In the genomic region with DNA sequence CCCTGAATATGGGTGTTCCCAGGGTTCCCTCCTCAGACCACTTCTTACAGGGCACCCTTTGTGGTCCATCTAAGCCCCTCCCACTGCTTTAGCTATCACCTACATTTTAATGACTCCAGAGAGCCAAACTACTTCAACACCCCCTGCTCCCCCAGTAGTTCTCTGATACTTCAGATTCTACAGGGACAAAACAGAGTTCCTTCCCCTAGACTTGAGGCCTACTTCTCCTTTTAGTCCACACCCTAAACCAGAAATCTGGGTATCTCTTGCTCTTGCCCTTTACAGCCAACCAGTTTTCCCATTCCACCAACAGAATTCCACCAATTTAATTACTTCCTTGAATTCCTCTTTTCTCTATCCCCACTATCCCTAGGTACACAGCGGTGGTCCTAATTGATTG, we compare ENCODE assay signal across 1 cellular context.
TF ChIP-seq lines count a peak whose summit lies in the region.

No MANE protein-coding gene starts in this region.

TF ChIP-seq in IMR-90, 13 proteins besides CTCF, POLR2A, EP300 and RAD21:
- TF ChIP-seq SMC3 (IDR thresholded peaks at IDR 0.05; ENCODE audit: low read depth, low read length) (no peak), MAFK (IDR thresholded peaks at IDR 0.05; ENCODE audit: low read depth, low read length) (no peak), MAZ (IDR thresholded peaks at IDR 0.05; ENCODE audit: borderline replicate concordance, low read depth, low read length) (no peak), RFX5 (IDR thresholded peaks at IDR 0.05; ENCODE audit: low read depth, low read length) (no peak), RCOR1 (IDR thresholded peaks at IDR 0.05; ENCODE audit: insufficient replicate concordance, low read length) (no peak), CHD1 (IDR thresholded peaks at IDR 0.05; ENCODE audit: low read depth, low read length) (no peak), MXI1 (IDR thresholded peaks at IDR 0.05; ENCODE audit: borderline replicate concordance, low read depth, low read length) (no peak), NFE2L2 (IDR thresholded peaks at IDR 0.05; ENCODE audit: low read depth, low read length) (no peak), FOS (IDR thresholded peaks at IDR 0.05; ENCODE audit: low read depth, low read length) (no peak), CEBPB (IDR thresholded peaks at IDR 0.05; ENCODE audit: low read depth, low read length) (no peak), BHLHE40 (IDR thresholded peaks at IDR 0.05; ENCODE audit: low read depth, low read length) (no peak)
- TF ChIP-seq, protein P1, sequence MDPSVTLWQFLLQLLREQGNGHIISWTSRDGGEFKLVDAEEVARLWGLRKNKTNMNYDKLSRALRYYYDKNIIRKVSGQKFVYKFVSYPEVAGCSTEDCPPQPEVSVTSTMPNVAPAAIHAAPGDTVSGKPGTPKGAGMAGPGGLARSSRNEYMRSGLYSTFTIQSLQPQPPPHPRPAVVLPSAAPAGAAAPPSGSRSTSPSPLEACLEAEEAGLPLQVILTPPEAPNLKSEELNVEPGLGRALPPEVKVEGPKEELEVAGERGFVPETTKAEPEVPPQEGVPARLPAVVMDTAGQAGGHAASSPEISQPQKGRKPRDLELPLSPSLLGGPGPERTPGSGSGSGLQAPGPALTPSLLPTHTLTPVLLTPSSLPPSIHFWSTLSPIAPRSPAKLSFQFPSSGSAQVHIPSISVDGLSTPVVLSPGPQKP (IDR thresholded peaks at IDR 0.05; ENCODE audit: borderline replicate concordance, low read depth, low read length): no peak
- TF ChIP-seq, protein P2, sequence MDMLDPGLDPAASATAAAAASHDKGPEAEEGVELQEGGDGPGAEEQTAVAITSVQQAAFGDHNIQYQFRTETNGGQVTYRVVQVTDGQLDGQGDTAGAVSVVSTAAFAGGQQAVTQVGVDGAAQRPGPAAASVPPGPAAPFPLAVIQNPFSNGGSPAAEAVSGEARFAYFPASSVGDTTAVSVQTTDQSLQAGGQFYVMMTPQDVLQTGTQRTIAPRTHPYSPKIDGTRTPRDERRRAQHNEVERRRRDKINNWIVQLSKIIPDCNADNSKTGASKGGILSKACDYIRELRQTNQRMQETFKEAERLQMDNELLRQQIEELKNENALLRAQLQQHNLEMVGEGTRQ (IDR thresholded peaks at IDR 0.05; ENCODE audit: low read depth, low read length): no peak
